Comparison of ENCODE assay signal across 8 cellular contexts in genomic region chr1:42335050-42335808, GRCh38. TPM values are rescaled to one million over a fixed set of nuclear protein-coding genes. Genes with fewer than 3 reads are reported as not detected.
DNase-seq lines count a peak whose midpoint lies in the region; ATAC-seq, FAIRE-seq and TF ChIP-seq lines count a peak whose summit lies in the region.

TSS of gene FOXJ3 (minus strand) at chr1:42335235. CDS start at chr1:42311093, 24,142 bp downstream.

- H3K36me3 ChIP-seq in WERI-Rb-1: 0 out of 2 replicates have a peak, but pooled peaks cover 3% of the 10 kb centered on the region
- H3K36me3 ChIP-seq in breast epithelium: no peaks in the 10 kb centered on the region
- no peaks in the 10 kb centered on the region for H3K36me3 ChIP-seq in small intestine (ENCODE audit: control insufficient read depth in 2 of 2, insufficient read depth in 2 of 2, low read length in 2 of 2)

- TF ChIP-seq CTCF in A549 (IDR thresholded peaks at IDR 0.05): no peak
- 0 out of 2 replicates have a peak, but pooled peaks have one; percentile 2 for TF ChIP-seq CTCF in WERI-Rb-1 (IDR thresholded peaks at IDR 0.05; ENCODE audit: low read depth, low read length)
- peak in 1 of 3 donors; percentile 19 for TF ChIP-seq CTCF in breast epithelium (IDR thresholded peaks at IDR 0.05)

- H3K27ac ChIP-seq in A549 (peak within 1 kb of the TSS; percentile 99 to 100), WERI-Rb-1 (peak within 1 kb of the TSS; percentile 93), breast epithelium (peak within 1 kb of the TSS; percentile 97 to 99), small intestine (ENCODE audit: low read depth in 1 of 2, low read length in 1 of 2) (peak within 1 kb of the TSS; percentile 99)

- WGBS in A549 (ENCODE audit: missing lambda C conversion rate): 0% methylated on average over 3 of the region's 79 CpGs
- 0 to 1% (median 0%) methylated on average over 50 to 79 of the region's 79 CpGs for WGBS in small intestine, 3 donors

- intact Hi-C loops in breast epithelium (cut with DNase I; ENCODE audit: low total_unique reads): loop anchor here (5.0 kb wide), 1 partner anchor 1642 kb away; the partner anchor contains the start of gene B4GALT2

- DNase-seq in A549 (ENCODE audit: low read depth in 1 of 2, low spot score in 1 of 2) (peak; percentile 69 to 96), NCI-H2171 treated with DMSO at 0.1 percent for 48 hours (lab: John Stamatoyannopoulos, UW) (peak; percentile 86), WERI-Rb-1 (peak; percentile 95), breast epithelium (ENCODE audit: low spot score in 2 of 2) (peak; percentile 83 to 89), iPS-NIHi11 (ENCODE audit: low spot score) (peak; percentile 96), small intestine (peak; percentile 89)

- peak; percentile 86 to 87 for ATAC-seq in A549
- ATAC-seq in GM18867 (IDR thresholded peaks at IDR 0.05; ENCODE audit: unreplicated experiment): peak; percentile 72
- peak; percentile 60 for ATAC-seq in HG03097 (IDR thresholded peaks at IDR 0.05; ENCODE audit: low FRiP score, unreplicated experiment)

- POLR2A ChIA-PET in A549 (lab: Yijun Ruan, JAX): interaction anchor here (1.2 kb wide), 1 partner anchor 346 kb away, joined by 4 read pairs; no protein-coding TSS in a partner anchor

- peak; percentile 49 for TF ChIP-seq POLR2A in A549 (IDR thresholded peaks at IDR 0.05; ENCODE audit: low read length)
- TF ChIP-seq POLR2A in breast epithelium (IDR thresholded peaks at IDR 0.05): peak; percentile 57

- H3K4me1 ChIP-seq in A549: peaks cover 47% of the 10 kb centered on the region
- no peaks in the 10 kb centered on the region for H3K4me1 ChIP-seq in breast epithelium
- H3K4me1 ChIP-seq in small intestine (ENCODE audit: control insufficient read depth in 2 of 2, insufficient read depth in 1 of 2, low read depth in 1 of 2, low read length in 1 of 2): peaks cover 2 to 22% of the 10 kb centered on the region in 2 donors

- peak in 1 of 2 experiments; percentile 20; a peak in 1 of 5 replicates for TF ChIP-seq RAD21 in A549 (conservative IDR thresholded peaks at IDR 0.05 in 1 of 2, IDR thresholded peaks at IDR 0.05 in 1 of 2)

- FAIRE-seq in A549 (lab: Jason Lieb, UNC): no peak
- no peak for FAIRE-seq in small intestine (lab: Jason Lieb, UNC)

- TF ChIP-seq EP300 in A549 (IDR thresholded peaks at IDR 0.05): no peak

- H3K9me3 ChIP-seq in A549 (no peaks in the 10 kb centered on the region), WERI-Rb-1 (ENCODE audit: severe bottlenecking) (no peaks in the 10 kb centered on the region), breast epithelium (no peaks in the 10 kb centered on the region), small intestine (ENCODE audit: control insufficient read depth, low read depth) (no peaks in the 10 kb centered on the region)

- CTCF ChIA-PET in A549 (lab: Yijun Ruan, JAX): interaction anchor here (1.2 to 1.8 kb wide), 2 partner anchors 50 to 161 kb away, joined by 4 to 10 read pairs; no protein-coding TSS in a partner anchor

- no peaks in the 10 kb centered on the region for H3K27me3 ChIP-seq in WERI-Rb-1 (ENCODE audit: insufficient read depth, low read depth, severe bottlenecking)
- H3K27me3 ChIP-seq in breast epithelium: no peaks in the 10 kb centered on the region
- H3K27me3 ChIP-seq in small intestine (ENCODE audit: control insufficient read depth in 2 of 2, insufficient read depth in 2 of 2, low read length in 2 of 2): no peaks in the 10 kb centered on the region

- H3K4me3 ChIP-seq in A549: peak within 1 kb of the TSS; percentile 96
- peak within 1 kb of the TSS; percentile 88 for H3K4me3 ChIP-seq in WERI-Rb-1 (ENCODE audit: low read depth, low read length)
- peak within 1 kb of the TSS; percentile 96 to 98 (median 97) for H3K4me3 ChIP-seq in breast epithelium
- H3K4me3 ChIP-seq in small intestine (ENCODE audit: low read depth in 1 of 2, low read length in 2 of 2): peak within 1 kb of the TSS; percentile 93 to 97

- peak within 1 kb of the TSS; percentile 87 for H3K4me2 ChIP-seq in A549

TF ChIP-seq in A549, 52 proteins besides CTCF, POLR2A, EP300 and RAD21 (continues in another document):
- TF ChIP-seq HDAC2 (IDR thresholded peaks at IDR 0.05) (no peak), RCOR1 (IDR thresholded peaks at IDR 0.05; ENCODE audit: low read depth, low read length) (no peak), GATA3 (IDR thresholded peaks at IDR 0.05; ENCODE audit: borderline replicate concordance) (peak; percentile 70), ATOH8 (CRISPR knock-in tag; IDR thresholded peaks at IDR 0.05; ENCODE audit: low read depth) (no peak), ZC3H11A (IDR thresholded peaks at IDR 0.05) (no peak), RARB (CRISPR knock-in tag; IDR thresholded peaks at IDR 0.05) (no peak), CHD2 (IDR thresholded peaks at IDR 0.05; ENCODE audit: low read length, partially characterized antibody) (peak; percentile 75), EHMT2 (IDR thresholded peaks at IDR 0.05; ENCODE audit: low read depth) (no peak), FOXS1 (CRISPR knock-in tag; IDR thresholded peaks at IDR 0.05) (no peak), CHD4 (IDR thresholded peaks at IDR 0.05; ENCODE audit: borderline replicate concordance) (no peak), KDM1A (IDR thresholded peaks at IDR 0.05; ENCODE audit: low read depth) (no peak), REST (IDR thresholded peaks at IDR 0.05) (no peak), NR3C1 (IDR thresholded peaks at IDR 0.05) (no peak)
- TF ChIP-seq, protein P1, sequence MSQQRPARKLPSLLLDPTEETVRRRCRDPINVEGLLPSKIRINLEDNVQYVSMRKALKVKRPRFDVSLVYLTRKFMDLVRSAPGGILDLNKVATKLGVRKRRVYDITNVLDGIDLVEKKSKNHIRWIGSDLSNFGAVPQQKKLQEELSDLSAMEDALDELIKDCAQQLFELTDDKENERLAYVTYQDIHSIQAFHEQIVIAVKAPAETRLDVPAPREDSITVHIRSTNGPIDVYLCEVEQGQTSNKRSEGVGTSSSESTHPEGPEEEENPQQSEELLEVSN (IDR thresholded peaks at IDR 0.05; ENCODE audit: borderline replicate concordance, low read depth): peak; percentile 75
- TF ChIP-seq, protein P2, sequence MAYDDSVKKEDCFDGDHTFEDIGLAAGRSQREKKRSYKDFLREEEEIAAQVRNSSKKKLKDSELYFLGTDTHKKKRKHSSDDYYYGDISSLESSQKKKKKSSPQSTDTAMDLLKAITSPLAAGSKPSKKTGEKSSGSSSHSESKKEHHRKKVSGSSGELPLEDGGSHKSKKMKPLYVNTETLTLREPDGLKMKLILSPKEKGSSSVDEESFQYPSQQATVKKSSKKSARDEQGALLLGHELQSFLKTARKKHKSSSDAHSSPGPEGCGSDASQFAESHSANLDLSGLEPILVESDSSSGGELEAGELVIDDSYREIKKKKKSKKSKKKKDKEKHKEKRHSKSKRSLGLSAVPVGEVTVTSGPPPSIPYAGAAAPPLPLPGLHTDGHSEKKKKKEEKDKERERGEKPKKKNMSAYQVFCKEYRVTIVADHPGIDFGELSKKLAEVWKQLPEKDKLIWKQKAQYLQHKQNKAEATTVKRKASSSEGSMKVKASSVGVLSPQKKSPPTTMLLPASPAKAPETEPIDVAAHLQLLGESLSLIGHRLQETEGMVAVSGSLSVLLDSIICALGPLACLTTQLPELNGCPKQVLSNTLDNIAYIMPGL (CRISPR knock-in tag; IDR thresholded peaks at IDR 0.05; ENCODE audit: borderline replicate concordance): no peak

RNA-seq across cellular contexts. Expression of gene FOXJ3, which starts in this region (rescaled TPM):
- 45.0 and 53.1 TPM in 2 replicates for polyA plus RNA-seq in A549 (2011; rRNA removed)
- polyA plus RNA-seq in A549 (2012; cell fraction: cytosol; rRNA removed): 10.2 and 13.4 TPM in 2 replicates
- polyA plus RNA-seq in A549 (2012; cell fraction: nucleus; rRNA removed): 16.6 and 21.0 TPM in 2 replicates
- 16.8 to 17.8 TPM (median 17.0 TPM) in 3 replicates for polyA plus RNA-seq in A549 (2017; fragmentation: RNase III; extraction: RNeasy Plus Mini Kit Qiagen cat#74134 plus additional on column Dnase treatment)
- 33.9 and 35.4 TPM in 2 replicates for polyA minus RNA-seq in A549 (2011; rRNA and poly(A)+ RNA removed)
- 10 to 100 TPM; 52.6 to 82.7 (median 57.7) TPM for total RNA-seq in breast epithelium
- 10 to 100 TPM; 13.9 to 16.2 (median 14.0) TPM for polyA plus RNA-seq in small intestine

Comparison
In these comparisons a context has a peak if more than half of its experiments do, and no peak if none do; other contexts are left out.
1. Peak in every context shown above with its lines: DNase-seq, ATAC-seq, H3K4me3 ChIP-seq and H3K27ac ChIP-seq.